ENCODE assay signal across 30 cellular contexts in genomic region chr6:138441965-138442364, GRCh38.
"Had no signal": no experiment of that assay in that cellular context is flagged by ENCODE, and none has a peak within 500 bp of the region (broad histone marks: within the 10 kb centered on the region; RNA-seq: fewer than 3 reads in every experiment).

No MANE protein-coding gene starts in this region.

- DNase-seq: activated CD4-positive, alpha-beta T cell treated with anti-CD3 and anti-CD28 coated beads, Interleukin-2, amount 10 ng/mL, durations not matched to agents 24 days and 14 days; activated CD4-positive, alpha-beta T cell treated with anti-CD3 and anti-CD28 coated beads, Interleukin-2, amount 50 U/mL, for 4 hours; activated CD8-positive, alpha-beta T cell treated with anti-CD3 and anti-CD28 coated beads for 36 hours; activated effector memory CD4-positive, alpha-beta T cell treated with anti-CD3 and anti-CD28 coated beads, Interleukin-2, amount 50 U/mL, for 16 hours; activated naive CD4-positive, alpha-beta T cell; activated naive CD4-positive, alpha-beta T cell treated with anti-CD3 and anti-CD28 coated beads, Interleukin-2, amount 50 U/mL, for 16 hours; activated naive CD8-positive, alpha-beta T cell treated with anti-CD3 and anti-CD28 coated beads for 36 hours; activated T-cell treated with anti-CD3 and anti-CD28 coated beads, Interleukin-2, amount 50 U/mL, for 1 hour; activated T-cell treated with anti-CD3 and anti-CD28 coated beads, Interleukin-2, amount 50 U/mL, for 72 hours; amniotic stem cell; aorta; brain microvascular endothelial cell; NCI-H1092 treated with DMSO at 0.1 percent for 48 hours; NCI-H1417; NCI-H146; NCI-H187; NCI-H2029 treated with DMSO at 0.1 percent for 48 hours; NCI-H2107; NCI-H2171; NCI-H510A; NCI-H526; NCI-H748 treated with DMSO at 0.1 percent for 48 hours; NK-92 treated with Interleukin-12 subunit alpha and Interleukin-12 subunit beta, amount 100 ng/mL, for 24 hours; PC-3; Peyer's patch; RPMI8226 had no signal

- H3K27me3 ChIP-seq: brain microvascular endothelial cell, cardiac muscle cell, Peyer's patch had no signal

- ATAC-seq: activated CD8-positive, alpha-beta T cell treated with anti-CD3 and anti-CD28 coated beads for 36 hours; activated T-cell treated with anti-CD3 and anti-CD28 coated beads, Interleukin-2, amount 50 U/mL, for 72 hours; activated T-helper 17 cell treated with anti-CD3 and anti-CD28 coated beads, Interleukin-2, amount 50 U/mL, for 72 hours; K562; PC-3 had no signal

- H3K36me3 ChIP-seq: cardiac muscle cell had no signal

- H3K27ac ChIP-seq: brain microvascular endothelial cell, cardiac muscle cell had no signal

- H3K4me3 ChIP-seq: cardiac muscle cell, K562, Peyer's patch had no signal

- FAIRE-seq: K562, TTC549 had no signal

- H3K9me3 ChIP-seq: Peyer's patch had no signal
